ENCODE assay signal across 24 cellular contexts in the genomic region with DNA sequence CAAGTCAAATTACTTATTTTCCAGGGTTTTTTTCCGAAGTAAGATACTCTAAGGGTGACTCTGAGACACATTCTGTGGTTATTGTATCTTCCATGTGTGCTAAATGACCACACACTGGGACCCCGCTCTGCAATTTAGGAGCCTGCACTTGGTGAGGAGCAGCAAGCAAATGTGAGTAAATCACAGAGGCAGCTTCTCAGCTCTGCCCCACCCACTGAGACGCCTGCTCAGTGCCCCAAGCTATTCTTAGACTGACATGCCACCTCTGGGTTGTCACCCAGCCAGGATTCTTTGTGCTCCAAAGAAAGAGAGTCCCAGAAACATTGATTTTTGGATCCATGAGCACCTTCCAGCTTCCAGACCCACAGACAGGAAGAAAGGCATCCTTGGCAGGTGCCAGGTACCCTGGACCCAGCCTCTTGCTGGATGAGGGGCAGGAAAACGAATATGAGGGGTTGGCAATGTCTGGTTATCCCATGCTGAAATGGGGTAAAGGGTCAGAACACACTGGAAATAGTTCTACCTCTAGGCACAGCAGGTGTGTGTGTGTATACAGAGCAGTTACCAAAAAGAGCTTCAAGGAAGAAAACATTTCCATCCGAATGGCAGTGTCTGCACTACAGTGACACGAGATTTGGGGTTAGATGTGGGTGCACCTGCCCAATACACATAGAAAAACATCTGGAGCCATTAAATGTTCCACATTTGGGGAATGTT. TPM values are rescaled to one million over a fixed set of nuclear protein-coding genes. Genes with fewer than 3 reads are reported as not detected.
DNase-seq lines count a peak whose midpoint lies in the region; ATAC-seq and TF ChIP-seq lines count a peak whose summit lies in the region.
"Had no signal": no experiment of that assay in that cellular context is flagged by ENCODE, and none has a peak within 500 bp of the region (broad histone marks: within the 10 kb centered on the region; RNA-seq: fewer than 3 reads in every experiment).

No MANE protein-coding gene starts in this region.

- no peaks in the 10 kb centered on the region for H3K36me3 ChIP-seq in endodermal cell (ENCODE audit: control insufficient read depth, insufficient read depth, low read length)

- no peak for TF ChIP-seq CTCF in endodermal cell (conservative IDR thresholded peaks at IDR 0.05)

- no peaks in the 10 kb centered on the region for H3K9me3 Mint-ChIP-seq in endodermal cell
- H3K9me3 Mint-ChIP-seq: CD8-positive, alpha-beta memory T cell; IgD-negative memory B cell had no signal

- 61 to 68% methylated on average over 4 to 6 of the region's 6 CpGs for WGBS in endodermal cell (ENCODE audit: insufficient coverage in 1 of 2, insufficient read length in 1 of 2), 2 experiments
- 49% methylated on average over 6 of the region's 6 CpGs for WGBS in right cardiac atrium

- peaks cover 4% of the 10 kb centered on the region for H3K4me1 ChIP-seq in endodermal cell (ENCODE audit: control insufficient read depth, insufficient read depth, low read length)
- no peaks in the 10 kb centered on the region for H3K4me1 ChIP-seq in right cardiac atrium (ENCODE audit: control insufficient read depth, insufficient read depth, low read length)

- DNase-seq in Right ventricle myocardium inferior (ENCODE audit: missing footprints): no peak
- DNase-seq in cardiac septum (ENCODE audit: low spot score): no peak
- peak; percentile 45 for DNase-seq in endodermal cell
- peak in 1 of 3 donors; percentile 33 for DNase-seq in right cardiac atrium
- DNase-seq in cerebellar nuclear complex (lab: John Stamatoyannopoulos, UW): no peak
- DNase-seq in COR-L47 (lab: John Stamatoyannopoulos, UW): no peak
- no peak for DNase-seq in NCI-H2196 treated with DMSO at 0.1 percent for 48 hours (lab: John Stamatoyannopoulos, UW; ENCODE audit: unreplicated experiment)
- DNase-seq: AML-193; C1 segment of cervical spinal cord; CD8-positive, alpha-beta memory T cell; GDM1; NCI-H1105; NCI-H146; NCI-H2029 treated with DMSO at 0.1 percent for 48 hours; NCI-H2171 treated with DMSO at 0.1 percent for 48 hours; NCI-H748 treated with DMSO at 0.1 percent for 48 hours had no signal

- no peaks in the 10 kb centered on the region for H3K9me3 ChIP-seq in endodermal cell (ENCODE audit: control insufficient read depth, low read length)
- no peaks in the 10 kb centered on the region for H3K9me3 ChIP-seq in right cardiac atrium (ENCODE audit: control insufficient read depth, low read length)

- H3K4me3 ChIP-seq in endodermal cell (ENCODE audit: low read length) (no peak overlapping the region), right cardiac atrium (ENCODE audit: low read length) (no peak overlapping the region)

- peaks cover 17% of the 10 kb centered on the region for H3K4me1 Mint-ChIP-seq in endodermal cell
- H3K4me1 Mint-ChIP-seq: CD8-positive, alpha-beta memory T cell had no signal

- no peak overlapping the region for H3K27ac ChIP-seq in endodermal cell (ENCODE audit: low read depth, low read length)
- no peak overlapping the region for H3K27ac ChIP-seq in right cardiac atrium (ENCODE audit: low read length)

- no peak overlapping the region for H3K9ac ChIP-seq in endodermal cell (ENCODE audit: extremely low read depth, low read length, poor library complexity, severe bottlenecking)

- H3K27me3 Mint-ChIP-seq in endodermal cell (ENCODE audit: insufficient read depth): peaks cover 4% of the 10 kb centered on the region
- H3K27me3 Mint-ChIP-seq: IgD-negative memory B cell had no signal

- H3K27ac Mint-ChIP-seq in endodermal cell: no peak overlapping the region
- H3K27ac Mint-ChIP-seq: CD8-positive, alpha-beta memory T cell; IgD-negative memory B cell had no signal

- ATAC-seq in Right ventricle myocardium inferior: peak; percentile 67
- peak; percentile 37 to 72 for ATAC-seq in right cardiac atrium
- ATAC-seq in GM18511 (IDR thresholded peaks at IDR 0.05; ENCODE audit: unreplicated experiment): no peak
- ATAC-seq: SK-N-SH treated with all-trans-retinoic acid at 6 μM for 48 hours had no signal

- no peak overlapping the region for H3K4me3 Mint-ChIP-seq in endodermal cell
- H3K4me3 Mint-ChIP-seq: CD8-positive, alpha-beta memory T cell; IgD-negative memory B cell had no signal

- H3K27me3 ChIP-seq in endodermal cell (ENCODE audit: control insufficient read depth, insufficient read depth, low read length, poor library complexity, severe bottlenecking) (no peaks in the 10 kb centered on the region), right cardiac atrium (ENCODE audit: control insufficient read depth, insufficient read depth) (no peaks in the 10 kb centered on the region)

- intact Hi-C loops in Right ventricle myocardium inferior (cut with DNase I) (no loop called here), cardiac septum (cut with DNase I) (no loop called here), right cardiac atrium (cut with DNase I) (no loop called here)

- H3K36me3 Mint-ChIP-seq in endodermal cell (ENCODE audit: low read depth): no peaks in the 10 kb centered on the region
- H3K36me3 Mint-ChIP-seq: CD8-positive, alpha-beta memory T cell; IgD-negative memory B cell had no signal

RNA-seq across cellular contexts. Expression of a gene that starts 41.2 kb away (rescaled TPM):
- total RNA-seq in Right ventricle myocardium inferior (not detected), cardiac septum (0.05 TPM), endodermal cell (1 to 10 TPM in 1 of 2 donors, under 1 TPM in 1; 0.62 to 3.2 TPM), right cardiac atrium (under 1 TPM in 3 of 4 donors, not detected in 1; 0.03 TPM)
- polyA plus RNA-seq in endodermal cell (2013, experiment 1 of 2): 0.04 TPM
- polyA plus RNA-seq in endodermal cell (2013, experiment 2 of 2): 0.08 TPM
- not detected for polyA plus RNA-seq in right cardiac atrium
- total RNA-seq: A172; CD8-positive, alpha-beta memory T cell; Daoy; NCI-H460; RPMI7951 had no signal
- polyA plus RNA-seq: AG04450; CD8-positive, alpha-beta memory T cell had no signal
